2 cellular contexts compared by ENCODE assay signal in the genomic region with DNA sequence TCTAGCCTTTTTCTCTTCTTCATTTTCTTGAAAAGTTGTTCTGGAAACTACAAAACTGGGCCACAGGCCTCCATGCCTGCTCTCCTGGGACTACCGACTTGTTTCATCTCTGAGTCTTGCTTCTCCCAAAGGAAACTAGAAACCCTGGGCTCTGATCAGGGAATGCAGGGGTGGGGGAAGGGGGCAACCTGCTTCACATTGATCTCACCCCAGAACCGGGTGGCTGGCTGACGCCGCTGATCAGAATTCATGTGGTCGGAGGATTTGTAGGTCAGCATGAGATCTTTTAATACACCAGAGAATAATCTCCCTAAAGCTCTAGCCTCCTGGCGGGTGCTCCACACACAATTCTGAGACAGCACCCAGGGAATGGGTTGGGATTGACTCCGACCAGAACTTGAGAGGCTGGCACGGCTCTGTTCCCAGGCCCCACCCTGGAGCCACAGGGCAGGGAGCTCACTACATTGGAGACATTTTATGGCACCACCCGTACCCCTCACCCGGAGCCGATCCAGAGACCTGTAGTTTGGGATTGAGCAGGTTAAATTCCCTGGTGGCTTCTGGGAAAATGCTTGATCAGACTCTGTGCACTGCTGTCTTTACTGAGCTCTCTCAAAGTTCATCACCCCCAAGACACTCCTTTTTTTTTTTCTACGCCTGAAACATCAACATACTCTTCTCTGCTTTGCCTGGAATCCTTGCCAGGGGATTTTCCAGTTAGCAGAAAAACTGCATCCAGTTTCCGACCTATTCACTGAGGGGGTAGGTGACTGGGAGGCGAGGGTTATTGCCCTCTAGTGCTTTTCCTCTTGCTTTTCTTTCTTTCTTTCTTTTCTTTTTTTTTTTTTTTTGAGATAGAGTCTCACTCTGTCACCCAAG.
TF ChIP-seq lines count a peak whose summit lies in the region.

No MANE protein-coding gene starts in this region.

TF ChIP-seq in GM23338, 12 proteins besides CTCF, POLR2A, EP300 and RAD21 (continued from another document):
- no peak for TF ChIP-seq REST (IDR thresholded peaks at IDR 0.05; ENCODE audit: unreplicated experiment)

TF ChIP-seq in liver, 16 proteins besides CTCF, POLR2A, EP300 and RAD21 (continued from another document):
- TF ChIP-seq REST (IDR thresholded peaks at IDR 0.05), result no peak
